In the genomic region with DNA sequence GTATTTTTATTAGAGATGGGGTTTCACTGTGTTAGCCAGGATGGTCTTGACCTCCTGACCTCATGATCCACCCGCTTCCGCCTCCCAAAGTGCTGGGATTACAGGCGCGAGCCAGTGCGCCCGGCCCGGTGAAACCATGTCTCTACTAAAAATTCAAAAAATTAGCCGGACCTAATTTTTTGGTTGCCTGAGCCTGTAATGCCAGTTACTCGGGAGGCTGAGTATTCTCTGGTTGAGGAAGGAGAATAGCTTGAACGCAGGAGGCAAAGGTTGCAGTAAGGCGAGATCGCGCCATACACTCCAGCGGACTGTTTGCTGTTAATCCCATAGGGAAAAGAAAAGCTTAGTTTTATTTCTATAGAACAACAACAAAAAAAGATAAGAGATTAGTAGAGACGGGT, we compare ENCODE assay signal across 9 cellular contexts. TPM values are rescaled to one million over a fixed set of nuclear protein-coding genes. Genes with fewer than 3 reads are reported as not detected.
A peak's percentile ranks its signal among the peaks of the same experiment; 100 is the strongest.
DNase-seq lines count a peak whose midpoint lies in the region; ATAC-seq and TF ChIP-seq lines count a peak whose summit lies in the region.
"Had no signal": no experiment of that assay in that cellular context is flagged by ENCODE, and none has a peak within 500 bp of the region (broad histone marks: within the 10 kb centered on the region; RNA-seq: fewer than 3 reads in every experiment).

No MANE protein-coding gene starts in this region.

- peak overlapping the region; percentile 52 for H3K4me3 ChIP-seq in CD8-positive, alpha-beta memory T cell (ENCODE audit: low read length)
- peak overlapping the region; percentile 76 for H3K4me3 ChIP-seq in Loucy (ENCODE audit: low read length, poor library complexity, severe bottlenecking)
- peak overlapping the region; percentile 22 for H3K4me3 ChIP-seq in effector memory CD4-positive, alpha-beta T cell (ENCODE audit: insufficient read depth, low read depth, low read length, poor library complexity, severe bottlenecking)

- no peaks in the 10 kb centered on the region for H3K27me3 ChIP-seq in CD8-positive, alpha-beta memory T cell (ENCODE audit: insufficient read depth, low read length, poor library complexity, severe bottlenecking)
- no peaks in the 10 kb centered on the region for H3K27me3 ChIP-seq in Loucy (ENCODE audit: insufficient read depth, low read length, poor library complexity, severe bottlenecking)
- no peaks in the 10 kb centered on the region for H3K27me3 ChIP-seq in effector memory CD4-positive, alpha-beta T cell (replicated peaks; ENCODE audit: control insufficient read depth, insufficient read depth, low read length, poor library complexity, severe bottlenecking)

- ATAC-seq in HG03095 (IDR thresholded peaks at IDR 0.05; ENCODE audit: unreplicated experiment): no peak

- H3K4me3 Mint-ChIP-seq in CD8-positive, alpha-beta memory T cell: peak overlapping the region; percentile 79 to 93 (median 88)
- peak overlapping the region; percentile 84 for H3K4me3 Mint-ChIP-seq in nephron progenitor cell

- no peaks in the 10 kb centered on the region for H3K36me3 ChIP-seq in CD8-positive, alpha-beta memory T cell (ENCODE audit: insufficient read depth, low read length)
- H3K36me3 ChIP-seq in Loucy (ENCODE audit: insufficient read depth, low read length): no peaks in the 10 kb centered on the region
- no peaks in the 10 kb centered on the region for H3K36me3 ChIP-seq in effector memory CD4-positive, alpha-beta T cell (ENCODE audit: control insufficient read depth, insufficient read depth, low read length)

- no peaks in the 10 kb centered on the region for H3K9me3 Mint-ChIP-seq in CD8-positive, alpha-beta memory T cell
- no peaks in the 10 kb centered on the region for H3K9me3 Mint-ChIP-seq in nephron progenitor cell

- no peaks in the 10 kb centered on the region for H3K27me3 Mint-ChIP-seq in CD8-positive, alpha-beta memory T cell
- peaks cover 3% of the 10 kb centered on the region for H3K27me3 Mint-ChIP-seq in nephron progenitor cell (ENCODE audit: low read depth, poor library complexity)

- peak overlapping the region; percentile 89 for H3K27ac ChIP-seq in CD8-positive, alpha-beta memory T cell (ENCODE audit: low read depth, low read length)
- H3K27ac ChIP-seq in effector memory CD4-positive, alpha-beta T cell (ENCODE audit: insufficient read depth, low read length, poor library complexity, severe bottlenecking): peak overlapping the region; percentile 68

- H3K9me3 ChIP-seq in CD8-positive, alpha-beta memory T cell (ENCODE audit: low read length): no peaks in the 10 kb centered on the region
- no peaks in the 10 kb centered on the region for H3K9me3 ChIP-seq in Loucy (ENCODE audit: insufficient read depth, low read depth, low read length)
- no peaks in the 10 kb centered on the region for H3K9me3 ChIP-seq in effector memory CD4-positive, alpha-beta T cell (ENCODE audit: control insufficient read depth, low read length)

- no peaks in the 10 kb centered on the region for H3K4me1 ChIP-seq in CD8-positive, alpha-beta memory T cell (ENCODE audit: insufficient read depth, low read length)
- peaks cover 4% of the 10 kb centered on the region for H3K4me1 ChIP-seq in Loucy (ENCODE audit: insufficient read depth, low read length, poor library complexity, severe bottlenecking)
- H3K4me1 ChIP-seq in effector memory CD4-positive, alpha-beta T cell (ENCODE audit: control insufficient read depth, insufficient read depth, low read length, poor library complexity, severe bottlenecking): no peaks in the 10 kb centered on the region

- H3K4me2 ChIP-seq in Loucy (ENCODE audit: low read depth, low read length, poor library complexity, severe bottlenecking): peak overlapping the region; percentile 71

- TF ChIP-seq CTCF in Loucy (conservative IDR thresholded peaks at IDR 0.05; ENCODE audit: low read length): no peak
- no peak for TF ChIP-seq CTCF in nephron progenitor cell (IDR thresholded peaks at IDR 0.05)

- H3K79me2 ChIP-seq in Loucy (ENCODE audit: insufficient read depth, low read length): no peaks in the 10 kb centered on the region

- CTCF ChIA-PET in CD8-positive, alpha-beta memory T cell (lab: Charles Lee): interaction anchor here (1.6 to 8.2 kb wide), 3 partner anchors 14 to 19 kb away, joined by 4 to 56 read pairs (median 6); no protein-coding TSS in a partner anchor

- H3K36me3 Mint-ChIP-seq in CD8-positive, alpha-beta memory T cell: peaks cover 0 to 2% (median 0%) of the 10 kb centered on the region in 3 donors
- H3K36me3 Mint-ChIP-seq in nephron progenitor cell (ENCODE audit: low read depth): no peaks in the 10 kb centered on the region

- no peaks in the 10 kb centered on the region for H3K9me2 ChIP-seq in Loucy (replicated peaks; ENCODE audit: low read depth, low read length)

- H4K20me1 ChIP-seq in Loucy (ENCODE audit: insufficient read depth, low read length, poor library complexity, severe bottlenecking): no peaks in the 10 kb centered on the region

- no peak overlapping the region for H2AFZ ChIP-seq in Loucy (ENCODE audit: low read length)

- peaks cover 5% of the 10 kb centered on the region; the same call in 1 of the 2 replicates for H3F3A ChIP-seq in Loucy (ENCODE audit: low read depth)

- H3K27ac Mint-ChIP-seq in CD8-positive, alpha-beta memory T cell: peak overlapping the region; percentile 90 to 100 (median 99)
- H3K27ac Mint-ChIP-seq in nephron progenitor cell: peak overlapping the region; percentile 100

- DNase-seq in CD8-positive, alpha-beta memory T cell: peak in 2 of 5 donors; percentile 10 to 43
- DNase-seq in effector memory CD4-positive, alpha-beta T cell: no peak
- DNase-seq in nephron progenitor cell (no peak), amniotic stem cell (lab: John Stamatoyannopoulos, UW) (no peak), epidermal melanocyte (ENCODE audit: insufficient read length, low spot score) (no peak), NCI-H1930 (lab: John Stamatoyannopoulos, UW) (no peak)

- POLR2A ChIA-PET in CD8-positive, alpha-beta memory T cell (lab: Charles Lee): interaction anchor here (1.1 to 4.7 kb wide), 2 partner anchors 14 to 74 kb away, joined by 4 to 57 read pairs; no protein-coding TSS in a partner anchor

- H3K9ac ChIP-seq in Loucy (ENCODE audit: low read depth, low read length, poor library complexity, severe bottlenecking): peak overlapping the region; percentile 55

- peaks cover 19 to 39% (median 32%) of the 10 kb centered on the region in 3 donors for H3K4me1 Mint-ChIP-seq in CD8-positive, alpha-beta memory T cell
- peaks cover 14% of the 10 kb centered on the region for H3K4me1 Mint-ChIP-seq in nephron progenitor cell

RNA-seq across cellular contexts. Expression of a gene that starts 29.9 kb away (rescaled TPM):
- total RNA-seq in CD8-positive, alpha-beta memory T cell: not detected
- polyA plus RNA-seq in CD8-positive, alpha-beta memory T cell: not detected
- total RNA-seq: glomerular endothelial cell had no signal

RNA-seq across cellular contexts. Expression of a gene that starts 55.1 kb away (rescaled TPM):
- total RNA-seq in CD8-positive, alpha-beta memory T cell: 100 to 1,000 TPM; 167 to 170 TPM
- polyA plus RNA-seq in CD8-positive, alpha-beta memory T cell: 4,579 TPM

Comparison
In these comparisons a context has a peak if more than half of its experiments do, and no peak if none do; other contexts are left out.
1. H3K4me3 ChIP-seq: peak in every context shown above with its lines; median percentile 76 in Loucy; 52 in CD8-positive, alpha-beta memory T cell; 22 in effector memory CD4-positive, alpha-beta T cell.